In genomic region chr18:45596048-45596447, GRCh38 we compare ENCODE assay signal across 30 cellular contexts. TPM values are rescaled to one million over a fixed set of nuclear protein-coding genes. Genes with fewer than 3 reads are reported as not detected.
"Had no signal": no experiment of that assay in that cellular context is flagged by ENCODE, and none has a peak within 500 bp of the region (broad histone marks: within the 10 kb centered on the region; RNA-seq: fewer than 3 reads in every experiment).

No MANE protein-coding gene starts in this region.

- H3K9ac ChIP-seq: KMS-11 had no signal

- DNase-seq: activated CD4-positive, alpha-beta T cell treated with anti-CD3 and anti-CD28 coated beads, Interleukin-2, amount 10 ng/mL, durations not matched to agents 24 days and 14 days; activated CD4-positive, alpha-beta T cell treated with anti-CD3 and anti-CD28 coated beads, Interleukin-2, amount 50 U/mL, for 4 hours; activated CD8-positive, alpha-beta T cell treated with anti-CD3 and anti-CD28 coated beads for 36 hours; activated gamma-delta T cell; activated naive CD4-positive, alpha-beta T cell treated with Interleukin-2 at 50 U/mL for 16 hours; activated naive CD8-positive, alpha-beta T cell treated with anti-CD3 and anti-CD28 coated beads, Interleukin-2, amount 10 ng/mL, durations not matched to agents 7 days and 5 days; activated T-cell treated with anti-CD3 and anti-CD28 coated beads, Interleukin-2, amount 50 U/mL, for 24 hours; amygdala; MM.1S; MV-4-11; NCI-H1092; NCI-H1436 treated with DMSO at 0.1 percent for 48 hours; NCI-H187 treated with DMSO at 0.1 percent for 48 hours; NCI-H2081; NCI-H2171 treated with DMSO at 0.1 percent for 48 hours; NCI-H2227 treated with DMSO at 0.1 percent for 48 hours; NCI-H524 treated with DMSO at 0.1 percent for 48 hours; PC-9; SHP77; SJCRH30; T1000 had no signal

- H3K27me3 ChIP-seq: ascending aorta, cardiac muscle cell, SJCRH30 had no signal

- H3K4me1 Mint-ChIP-seq: activated CD4-positive, alpha-beta T cell treated with anti-CD3 and anti-CD28 coated beads, Interleukin-2, amount 10 ng/mL, durations not matched to agents 24 days and 14 days; activated naive CD4-positive, alpha-beta T cell treated with anti-CD3 and anti-CD28 coated beads, Interleukin-2, amount 50 U/mL, for 24 hours; activated naive CD8-positive, alpha-beta T cell treated with anti-CD3 and anti-CD28 coated beads, Interleukin-2, amount 10 ng/mL, durations not matched to agents 7 days and 5 days had no signal

- H3K36me3 Mint-ChIP-seq: activated naive CD4-positive, alpha-beta T cell treated with anti-CD3 and anti-CD28 coated beads, Interleukin-2, amount 50 U/mL, for 24 hours; activated naive CD8-positive, alpha-beta T cell treated with anti-CD3 and anti-CD28 coated beads, Interleukin-2, amount 10 ng/mL, durations not matched to agents 7 days and 5 days had no signal

- H3K4me1 ChIP-seq: ascending aorta, SJCRH30 had no signal

- H2AFZ ChIP-seq: PC-9 had no signal

- H3K9me3 Mint-ChIP-seq: activated CD4-positive, alpha-beta T cell treated with anti-CD3 and anti-CD28 coated beads, Interleukin-2, amount 10 ng/mL, durations not matched to agents 24 days and 14 days; activated CD8-positive, alpha-beta T cell treated with anti-CD3 and anti-CD28 coated beads for 36 hours; activated naive CD4-positive, alpha-beta T cell treated with anti-CD3 and anti-CD28 coated beads, Interleukin-2, amount 50 U/mL, for 24 hours; activated naive CD8-positive, alpha-beta T cell treated with anti-CD3 and anti-CD28 coated beads, Interleukin-2, amount 10 ng/mL, durations not matched to agents 7 days and 5 days; activated T-cell treated with anti-CD3 and anti-CD28 coated beads, Interleukin-2, amount 50 U/mL, for 24 hours; activated T-helper 2 cell treated with anti-CD3 and anti-CD28 coated beads, Interferon-gamma antibody, Interleukin-2, Interleukin-4, amounts not matched to agents 10 μg/mL and 5 μg/mL and 100 μg/mL, durations not matched to agents 14 hours and 24 hours and 36 hours had no signal

- H3K36me3 ChIP-seq: ascending aorta, cardiac muscle cell, SJCRH30 had no signal

- H3K27ac ChIP-seq: ascending aorta, cardiac muscle cell, KMS-11, PC-9, RWPE1, SJCRH30, SK-N-MC had no signal

- H3K4me3 Mint-ChIP-seq: activated CD4-positive, alpha-beta T cell treated with anti-CD3 and anti-CD28 coated beads, Interleukin-2, amount 10 ng/mL, durations not matched to agents 24 days and 14 days; activated CD8-positive, alpha-beta T cell treated with anti-CD3 and anti-CD28 coated beads for 36 hours; activated naive CD4-positive, alpha-beta T cell treated with anti-CD3 and anti-CD28 coated beads, Interleukin-2, amount 50 U/mL, for 24 hours; activated naive CD8-positive, alpha-beta T cell treated with anti-CD3 and anti-CD28 coated beads, Interleukin-2, amount 10 ng/mL, durations not matched to agents 7 days and 5 days; activated T-cell treated with anti-CD3 and anti-CD28 coated beads, Interleukin-2, amount 50 U/mL, for 24 hours had no signal

- H3K4me3 ChIP-seq: ascending aorta, cardiac muscle cell, PC-9, SJCRH30, SK-N-MC had no signal

- H3K4me2 ChIP-seq: KMS-11, PC-9 had no signal

- H3K27ac Mint-ChIP-seq: activated CD4-positive, alpha-beta T cell treated with anti-CD3 and anti-CD28 coated beads, Interleukin-2, amount 10 ng/mL, durations not matched to agents 24 days and 14 days; activated CD8-positive, alpha-beta T cell treated with anti-CD3 and anti-CD28 coated beads for 36 hours; activated naive CD4-positive, alpha-beta T cell treated with anti-CD3 and anti-CD28 coated beads, Interleukin-2, amount 50 U/mL, for 24 hours; activated naive CD8-positive, alpha-beta T cell treated with anti-CD3 and anti-CD28 coated beads, Interleukin-2, amount 10 ng/mL, durations not matched to agents 7 days and 5 days; activated T-cell treated with anti-CD3 and anti-CD28 coated beads, Interleukin-2, amount 50 U/mL, for 24 hours; activated T-helper 2 cell treated with anti-CD3 and anti-CD28 coated beads, Interferon-gamma antibody, Interleukin-2, Interleukin-4, amounts not matched to agents 10 μg/mL and 5 μg/mL and 100 μg/mL, durations not matched to agents 14 hours and 24 hours and 36 hours had no signal

- ATAC-seq: activated CD8-positive, alpha-beta T cell treated with anti-CD3 and anti-CD28 coated beads for 36 hours had no signal

- H3K27me3 Mint-ChIP-seq: activated CD4-positive, alpha-beta T cell treated with anti-CD3 and anti-CD28 coated beads, Interleukin-2, amount 10 ng/mL, durations not matched to agents 24 days and 14 days; activated T-cell treated with anti-CD3 and anti-CD28 coated beads, Interleukin-2, amount 50 U/mL, for 24 hours had no signal

- H3K9me3 ChIP-seq: ascending aorta, SJCRH30 had no signal

- FAIRE-seq: RCC 7860 had no signal

RNA-seq across cellular contexts. Expression of gene SLC14A2, which starts 19.2 kb away (rescaled TPM):
- total RNA-seq: activated CD4-positive, alpha-beta T cell treated with anti-CD3 and anti-CD28 coated beads, Interleukin-2, amount 10 ng/mL, durations not matched to agents 24 days and 14 days; ascending aorta; cardiac muscle cell; LHCN-M2; PC-9; SJCRH30 had no signal
